7 cellular contexts compared by ENCODE assay signal in genomic region chr16:23504076-23504452, GRCh38. TPM values are rescaled to one million over a fixed set of nuclear protein-coding genes. Genes with fewer than 3 reads are reported as not detected.
DNase-seq lines count a peak whose midpoint lies in the region; FAIRE-seq and TF ChIP-seq lines count a peak whose summit lies in the region.

No MANE protein-coding gene starts in this region.

- 34% methylated on average over 5 of the region's 5 CpGs for WGBS in GM23248 (ENCODE audit: low coverage in 1 of 2, low lambda C conversion rate in 2 of 2, missing lambda C conversion rate in 2 of 2), 2 experiments

- H3K4me2 ChIP-seq in GM23248 (ENCODE audit: unreplicated experiment) (peak overlapping the region; percentile 66), SU-DHL-6 (ENCODE audit: low read depth, low read length, poor library complexity, severe bottlenecking) (peak overlapping the region; percentile 80)

- no peaks in the 10 kb centered on the region for H3K9me3 ChIP-seq in GM23248 (ENCODE audit: low read depth)
- no peaks in the 10 kb centered on the region for H3K9me3 ChIP-seq in SU-DHL-6 (ENCODE audit: insufficient read depth, low read length)
- no peaks in the 10 kb centered on the region for H3K9me3 ChIP-seq in stomach smooth muscle (ENCODE audit: control insufficient read depth in 2 of 2, low read length in 2 of 2)

- H3K27ac ChIP-seq in GM23248 (peak overlapping the region; percentile 90), SU-DHL-6 (ENCODE audit: low read depth, low read length) (peak overlapping the region; percentile 75; the same call in 1 of the 2 replicates), stomach smooth muscle (ENCODE audit: low read length) (peak overlapping the region; percentile 58)

- H4K20me1 ChIP-seq in GM23248 (ENCODE audit: insufficient read depth): peaks cover 17% of the 10 kb centered on the region; the same call in 1 of the 2 replicates
- H4K20me1 ChIP-seq in SU-DHL-6 (ENCODE audit: low read depth, low read length): peaks cover 57% of the 10 kb centered on the region

- H3K79me2 ChIP-seq in GM23248 (ENCODE audit: insufficient read depth) (peaks cover 53% of the 10 kb centered on the region), SU-DHL-6 (ENCODE audit: insufficient read depth, low read length) (peaks cover 99% of the 10 kb centered on the region)

- H3K9ac ChIP-seq in GM23248 (peak overlapping the region; percentile 73), SU-DHL-6 (ENCODE audit: low read length) (no peak overlapping the region), stomach smooth muscle (ENCODE audit: low read length in 2 of 2) (peak overlapping the region in 1 of 2 donors; percentile 20)

- in situ Hi-C loops in GM23248 (cut with MboI): no loop called here

- H3K36me3 ChIP-seq in GM23248 (ENCODE audit: low read depth) (no peaks in the 10 kb centered on the region), SU-DHL-6 (ENCODE audit: low read length) (peaks cover 9% of the 10 kb centered on the region), stomach smooth muscle (ENCODE audit: control insufficient read depth in 2 of 2, insufficient read depth in 2 of 2, low read length in 2 of 2) (peaks cover 2 to 7% of the 10 kb centered on the region in 2 donors)

- H3F3A ChIP-seq in GM23248 (ENCODE audit: insufficient read depth): peaks cover 28% of the 10 kb centered on the region
- peaks cover 23% of the 10 kb centered on the region; the same call in 1 of the 2 replicates for H3F3A ChIP-seq in SU-DHL-6 (ENCODE audit: insufficient read depth)

- TF ChIP-seq CTCF in SU-DHL-6 (IDR thresholded peaks at IDR 0.05; ENCODE audit: insufficient read depth, low read length, poor library complexity, severe bottlenecking): no peak
- no peak for TF ChIP-seq CTCF in fibroblast of villous mesenchyme (IDR thresholded peaks at IDR 0.05; ENCODE audit: insufficient read depth, low read depth, low read length)

- DNase-seq in GM23248 (peak; percentile 90), fibroblast of villous mesenchyme (ENCODE audit: low read depth) (peak; percentile 75), frontal cortex (ENCODE audit: low spot score in 2 of 2) (no peak), dedifferentiated amniotic fluid mesenchymal stem cell (ENCODE audit: extremely low spot score) (no peak)
- no peak for DNase-seq in stimulated activated CD4-positive, alpha-beta T cell treated with anti-CD3 and anti-CD28 coated beads, Interleukin-15, amount 100 ng/mL, for 24 hours

- no peaks in the 10 kb centered on the region for H3K27me3 ChIP-seq in GM23248 (replicated peaks; ENCODE audit: insufficient read depth)
- H3K27me3 ChIP-seq in SU-DHL-6 (ENCODE audit: low read length): no peaks in the 10 kb centered on the region
- H3K27me3 ChIP-seq in stomach smooth muscle (ENCODE audit: control insufficient read depth in 1 of 2, insufficient read depth in 2 of 2, low read length in 2 of 2): no peaks in the 10 kb centered on the region

- H2AFZ ChIP-seq in GM23248 (no peak overlapping the region), SU-DHL-6 (ENCODE audit: low read depth, low read length, severe bottlenecking) (no peak overlapping the region)

- H3K4me3 ChIP-seq in GM23248: peak overlapping the region; percentile 20
- H3K4me3 ChIP-seq in SU-DHL-6 (ENCODE audit: insufficient read depth, low read length, poor library complexity, severe bottlenecking): no peak overlapping the region
- no peak overlapping the region for H3K4me3 ChIP-seq in fibroblast of villous mesenchyme (ENCODE audit: low read depth, low read length)
- no peak overlapping the region for H3K4me3 ChIP-seq in stomach smooth muscle (ENCODE audit: low read length in 2 of 2)

- H3K9me2 ChIP-seq in GM23248 (ENCODE audit: insufficient read depth) (no peaks in the 10 kb centered on the region), SU-DHL-6 (replicated peaks; ENCODE audit: insufficient read depth, low read length) (no peaks in the 10 kb centered on the region)

- peaks cover 26% of the 10 kb centered on the region for H3K4me1 ChIP-seq in GM23248 (ENCODE audit: insufficient read depth)
- peaks cover 32% of the 10 kb centered on the region for H3K4me1 ChIP-seq in stomach smooth muscle (ENCODE audit: control insufficient read depth, insufficient read depth, low read length)

- no peak for FAIRE-seq in frontal cortex (lab: Jason Lieb, UNC)

RNA-seq across cellular contexts. Expression of gene GGA2, which starts 6.2 kb away (rescaled TPM):
- total RNA-seq in GM23248 (2014; rRNA removed; shearing (Covaris generic)): 9.6 and 13.0 TPM in 2 replicates
- polyA plus RNA-seq in GM23248 (2016; fragmentation: Nextera tagmentation; extraction: Ambion mirVana): 16.0 and 17.7 TPM in 2 replicates
- total RNA-seq in fibroblast of villous mesenchyme (21.6 and 24.2 TPM in 2 replicates), frontal cortex (17.9 TPM)

RNA-seq across cellular contexts. Expression of gene COG7, which starts 51.1 kb away (rescaled TPM):
- total RNA-seq in GM23248 (2014; rRNA removed; shearing (Covaris generic)): 15.6 and 16.3 TPM in 2 replicates
- polyA plus RNA-seq in GM23248 (2016; fragmentation: Nextera tagmentation; extraction: Ambion mirVana): 13.5 and 14.6 TPM in 2 replicates
- total RNA-seq in fibroblast of villous mesenchyme (23.5 and 29.4 TPM in 2 replicates), frontal cortex (16.7 TPM)

RNA-seq across cellular contexts. Expression of gene EARS2, which starts 53.1 kb away (rescaled TPM):
- 23.4 and 27.1 TPM in 2 replicates for total RNA-seq in GM23248 (2014; rRNA removed; shearing (Covaris generic))
- 15.3 and 15.6 TPM in 2 replicates for polyA plus RNA-seq in GM23248 (2016; fragmentation: Nextera tagmentation; extraction: Ambion mirVana)
- total RNA-seq in fibroblast of villous mesenchyme (36.3 and 38.7 TPM in 2 replicates), frontal cortex (33.0 TPM)

RNA-seq across cellular contexts. Expression of gene UBFD1, which starts 53.5 kb away (rescaled TPM):
- 129 and 160 TPM in 2 replicates for total RNA-seq in GM23248 (2014; rRNA removed; shearing (Covaris generic))
- 47.7 and 50.2 TPM in 2 replicates for polyA plus RNA-seq in GM23248 (2016; fragmentation: Nextera tagmentation; extraction: Ambion mirVana)
- total RNA-seq in fibroblast of villous mesenchyme (90.8 and 137 TPM in 2 replicates), frontal cortex (53.0 TPM)

Comparison
In these comparisons a context has a peak if more than half of its experiments do, and no peak if none do; other contexts are left out.
1. DNase-seq: peak in GM23248 (single experiment) and fibroblast of villous mesenchyme (single experiment); none in stimulated activated CD4-positive, alpha-beta T cell treated with anti-CD3 and anti-CD28 coated beads, Interleukin-15, amount 100 ng/mL, for 24 hours (single experiment), frontal cortex (0 of 2) and dedifferentiated amniotic fluid mesenchymal stem cell (single experiment).
2. Peak in every context shown above with its lines, with median percentiles within 50 percentile points of each other: H3K27ac ChIP-seq.